Comparison of ENCODE assay signal across 19 cellular contexts in genomic region chr7:50652400-50653115, GRCh38.
A peak's percentile ranks its signal among the peaks of the same experiment; 100 is the strongest.
DNase-seq lines count a peak whose midpoint lies in the region; ATAC-seq and TF ChIP-seq lines count a peak whose summit lies in the region.
"Had no signal": no experiment of that assay in that cellular context is flagged by ENCODE, and none has a peak within 500 bp of the region (broad histone marks: within the 10 kb centered on the region; RNA-seq: fewer than 3 reads in every experiment).

No MANE protein-coding gene starts in this region.

- 95 to 98% methylated on average over 9 of the region's 9 CpGs for WGBS in heart right ventricle, 2 donors

- H3K27me3 ChIP-seq in heart right ventricle (no peaks in the 10 kb centered on the region), gastrocnemius medialis (no peaks in the 10 kb centered on the region)
- H3K27me3 ChIP-seq: testis had no signal

- H3K27ac ChIP-seq in heart right ventricle (peak overlapping the region in 8 of 10 donors; percentile 66 to 94 (median 74)), gastrocnemius medialis (peak overlapping the region; percentile 93 to 97 (median 94))

- ATAC-seq in heart right ventricle (no peak), left ventricle myocardium superior (no peak), gastrocnemius medialis (no peak), HG02852 (IDR thresholded peaks at IDR 0.05; ENCODE audit: unreplicated experiment) (no peak), GM18867 (IDR thresholded peaks at IDR 0.05; ENCODE audit: unreplicated experiment) (no peak), GM21447 (IDR thresholded peaks at IDR 0.05; ENCODE audit: unreplicated experiment) (no peak)
- ATAC-seq: PC-3 had no signal

- H3K4me1 ChIP-seq in heart right ventricle (peaks cover 43 to 83% (median 65%) of the 10 kb centered on the region in 9 donors), gastrocnemius medialis (peaks cover 55 to 58% of the 10 kb centered on the region in 2 donors)

- TF ChIP-seq POLR2A in gastrocnemius medialis (IDR thresholded peaks at IDR 0.05): no peak

- intact Hi-C loops in heart right ventricle (cut with DNase I) (loop anchor here in 1 of 10 donors (10.0 kb wide), 1 partner anchor 142 kb away; no protein-coding TSS in a partner anchor), left ventricle myocardium superior (cut with micrococcal nuclease) (no loop called here), gastrocnemius medialis (cut with DNase I; ENCODE audit: low total_unique reads) (no loop called here)

- H3K4me3 ChIP-seq in heart right ventricle: no peak overlapping the region
- H3K4me3 ChIP-seq in gastrocnemius medialis: peak overlapping the region in 1 of 4 donors; percentile 11
- H3K4me3 ChIP-seq: testis had no signal

- in situ Hi-C loops in gastrocnemius medialis (cut with MboI; ENCODE audit: low sequenced_read_pairs in 4 of 4): loop anchor here in 1 of 4 donors (10.0 kb wide), 1 partner anchor 148 kb away; no protein-coding TSS in a partner anchor

- H3K36me3 ChIP-seq in heart right ventricle (peaks cover 0 to 15% (median 0%) of the 10 kb centered on the region in 9 donors), gastrocnemius medialis (no peaks in the 10 kb centered on the region)

- no peak for DNase-seq in heart right ventricle
- DNase-seq in left ventricle myocardium superior: no peak
- DNase-seq in fibroblast of gingiva (ENCODE audit: low read depth): peak; percentile 40
- no peak for DNase-seq in gastrocnemius medialis
- no peak for DNase-seq in HUDEP-2 (lab: John Stamatoyannopoulos, UW; ENCODE audit: unreplicated experiment in 76 of 76)
- DNase-seq: activated CD4-positive, alpha-beta T cell treated with anti-CD3 and anti-CD28 coated beads, Interleukin-2, amount 50 U/mL, for 48 hours; activated T-cell treated with anti-CD3 and anti-CD28 coated beads, Interleukin-2, amount 50 U/mL, for 24 hours; CD4-positive, alpha-beta memory T cell; DMS79 treated with DMSO at 0.1 percent for 48 hours; KBM-7; NCI-H1048; NCI-H774; PC-3; SK-N-SH; stimulated activated CD4-positive, alpha-beta T cell treated with anti-CD3 and anti-CD28 coated beads, Interleukin-1b, Interleukin-23, amount 100 ng/mL, for 48 hours had no signal

- TF ChIP-seq CTCF in heart right ventricle (IDR thresholded peaks at IDR 0.05) (no peak), gastrocnemius medialis (IDR thresholded peaks at IDR 0.05 in 4 of 5, conservative IDR thresholded peaks at IDR 0.05 in 1 of 5) (peak in 1 of 5 experiments; percentile 17)

- H3K9me3 ChIP-seq in heart right ventricle (no peaks in the 10 kb centered on the region), gastrocnemius medialis (no peaks in the 10 kb centered on the region)
- H3K9me3 ChIP-seq: SK-N-SH, testis had no signal
